Comparison of ENCODE assay signal across 8 cellular contexts in genomic region chr7:1290262-1291039, GRCh38. TPM values are rescaled to one million over a fixed set of nuclear protein-coding genes. Genes with fewer than 3 reads are reported as not detected.
DNase-seq lines count a peak whose midpoint lies in the region; ATAC-seq, FAIRE-seq and TF ChIP-seq lines count a peak whose summit lies in the region.

No MANE protein-coding gene starts in this region.

- H3K4me1 ChIP-seq in ascending aorta (peaks cover 0 to 3% of the 10 kb centered on the region in 2 donors), hepatocyte (ENCODE audit: insufficient read depth) (peaks cover 9% of the 10 kb centered on the region)

- no peaks in the 10 kb centered on the region for H4K20me1 ChIP-seq in hepatocyte (ENCODE audit: insufficient read depth, poor library complexity, severe bottlenecking)

- no peaks in the 10 kb centered on the region for H3K9me2 ChIP-seq in hepatocyte (replicated peaks; ENCODE audit: insufficient read depth)

- TF ChIP-seq CTCF in D721Med (IDR thresholded peaks at IDR 0.05; ENCODE audit: insufficient read depth, missing control alignments) (peak; percentile 36), ascending aorta (IDR thresholded peaks at IDR 0.05) (peak in 1 of 3 experiments; percentile 27), hepatocyte (IDR thresholded peaks at IDR 0.05; ENCODE audit: poor library complexity) (peak; percentile 9)

- H2AFZ ChIP-seq in hepatocyte, result peak overlapping the region; percentile 45

- WGBS in hepatocyte (ENCODE audit: low lambda C conversion rate, missing lambda C conversion rate), result 29% methylated on average over 47 of the region's 50 CpGs

- DNase-seq in D721Med (ENCODE audit: insufficient read length, low spot score) (no peak), NCI-H1694 treated with DMSO at 0.1 percent for 48 hours (lab: John Stamatoyannopoulos, UW) (peak; percentile 56), ascending aorta (ENCODE audit: low spot score in 2 of 2) (no peak), hepatocyte (ENCODE audit: low spot score) (peak; percentile 63), sciatic nerve (ENCODE audit: low spot score) (no peak), T-helper 9 cell (no peak), D341Med (ENCODE audit: low spot score) (no peak)
- DNase-seq in activated CD4-positive, CD25-positive, alpha-beta regulatory T cell treated with anti-CD3 and anti-CD28 coated beads, Interleukin-2, amount 50 U/mL, for 72 hours, result no peak

- peaks cover 4% of the 10 kb centered on the region for H3K27me3 ChIP-seq in ascending aorta
- H3K27me3 ChIP-seq in hepatocyte, result peaks cover 35% of the 10 kb centered on the region

- no peaks in the 10 kb centered on the region for H3K36me3 ChIP-seq in ascending aorta
- H3K36me3 ChIP-seq in hepatocyte (replicated peaks; ENCODE audit: insufficient read depth, low read depth), result no peaks in the 10 kb centered on the region

- H3K4me2 ChIP-seq in hepatocyte, result peak overlapping the region; percentile 73

- ATAC-seq in sciatic nerve, result peak; percentile 34

- intact Hi-C loops in ascending aorta (cut with DNase I), result no loop called here
- intact Hi-C loops in sciatic nerve (cut with DNase I), result no loop called here

- FAIRE-seq in D721Med (lab: Jason Lieb, UNC), result no peak

- H3K9me3 ChIP-seq in ascending aorta (no peaks in the 10 kb centered on the region), hepatocyte (ENCODE audit: low read depth) (no peaks in the 10 kb centered on the region)

- H3K4me3 ChIP-seq in ascending aorta (peak overlapping the region; percentile 38 to 65), hepatocyte (no peak overlapping the region)

- H3K27ac ChIP-seq in ascending aorta (no peak overlapping the region), hepatocyte (no peak overlapping the region)

- H3K79me2 ChIP-seq in hepatocyte, result no peaks in the 10 kb centered on the region

RNA-seq across cellular contexts. Expression of gene UNCX, which starts 57.8 kb away (rescaled TPM):
- total RNA-seq in ascending aorta, result not detected
- not detected in 2 replicates for total RNA-seq in hepatocyte
- not detected in 2 replicates for polyA plus RNA-seq in hepatocyte
- total RNA-seq in sciatic nerve, result not detected

Comparison
In these comparisons a context has a peak if more than half of its experiments do, and no peak if none do; other contexts are left out.
1. DNase-seq: peak in NCI-H1694 treated with DMSO at 0.1 percent for 48 hours (single experiment) and hepatocyte (single experiment); none in D721Med (single experiment), ascending aorta (0 of 2), sciatic nerve (single experiment), T-helper 9 cell (single experiment), activated CD4-positive, CD25-positive, alpha-beta regulatory T cell treated with anti-CD3 and anti-CD28 coated beads, Interleukin-2, amount 50 U/mL, for 72 hours (single experiment) and D341Med (single experiment).